Comparison of ENCODE assay signal across 21 cellular contexts in the genomic region with DNA sequence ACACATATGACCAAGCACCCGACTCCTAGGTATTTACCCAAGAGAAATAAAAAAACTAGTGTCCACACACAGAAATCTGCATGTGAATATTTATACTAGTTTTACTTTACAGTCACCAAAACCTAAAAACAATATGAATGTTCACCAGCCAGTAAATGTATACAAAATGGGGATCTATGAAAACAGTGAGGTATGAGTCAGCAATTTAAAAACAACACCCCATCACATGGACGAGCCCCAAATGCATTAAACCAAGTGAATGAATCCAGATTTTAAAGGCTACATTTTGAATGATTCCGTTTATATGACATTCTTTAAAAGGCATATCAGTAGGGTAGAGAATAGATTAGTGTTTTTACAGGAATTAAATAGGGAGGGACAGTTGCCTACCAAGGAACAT. TPM values are rescaled to one million over a fixed set of nuclear protein-coding genes. Genes with fewer than 3 reads are reported as not detected.
DNase-seq lines count a peak whose midpoint lies in the region; ATAC-seq, FAIRE-seq and TF ChIP-seq lines count a peak whose summit lies in the region.
"Had no signal": no experiment of that assay in that cellular context is flagged by ENCODE, and none has a peak within 500 bp of the region (broad histone marks: within the 10 kb centered on the region; RNA-seq: fewer than 3 reads in every experiment).

No MANE protein-coding gene starts in this region.

- in situ Hi-C loops in GM12878 (cut with MboI): no loop called here

- CTCF ChIA-PET in HCT116 (lab: Charles Lee) (no interaction called here), GM12878 (lab: Yijun Ruan, JAX) (no interaction called here)

- no peak overlapping the region for H3K9ac ChIP-seq in HCT116 (ENCODE audit: low read length)
- no peak overlapping the region for H3K9ac ChIP-seq in GM12878 (ENCODE audit: control insufficient read depth, insufficient read depth, low read length)

- SMC1A ChIA-PET in GM12878 (lab: Charles Lee; ENCODE audit: uncharacterized antibody, unreplicated experiment): interaction anchor here (0.8 kb wide), 1 partner anchor 95 kb away, joined by 3 read pairs; no protein-coding TSS in a partner anchor

- no peak for DNase-seq in HCT116 (ENCODE audit: low read depth, low spot score)
- no peak for DNase-seq in GM12878 (ENCODE audit: low read depth, low spot score)
- no peak for DNase-seq in esophagus squamous epithelium (lab: John Stamatoyannopoulos, UW)
- no peak for DNase-seq in foreskin fibroblast
- no peak for DNase-seq in activated gamma-delta T cell treated with Interleukin-2 at 50 U/mL for 16 hours
- DNase-seq in NCI-H1417 treated with DMSO at 0.1 percent for 48 hours (lab: John Stamatoyannopoulos, UW): no peak
- DNase-seq: AML-193; Caco-2; CD4-positive, alpha-beta T cell; GOT3; H9; KBM-7 had no signal

- H3K4me2 ChIP-seq in HCT116 (ENCODE audit: low read length) (no peak overlapping the region), GM12878 (ENCODE audit: control insufficient read depth, insufficient read depth) (no peak overlapping the region)

- H4K20me1 ChIP-seq in HCT116 (ENCODE audit: insufficient read depth) (no peaks in the 10 kb centered on the region), GM12878 (ENCODE audit: control insufficient read depth, insufficient read depth) (no peaks in the 10 kb centered on the region)

- H3K27ac ChIP-seq in HCT116 (ENCODE audit: low read depth, low read length) (no peak overlapping the region), GM12878 (ENCODE audit: control insufficient read depth, insufficient read depth) (no peak overlapping the region), esophagus squamous epithelium (peak overlapping the region in 3 of 4 donors; percentile 12 to 81 (median 75))
- H3K27ac ChIP-seq: C4-2B had no signal

- no peaks in the 10 kb centered on the region for H3K27me3 ChIP-seq in HCT116 (ENCODE audit: insufficient read depth, low read length)
- no peaks in the 10 kb centered on the region for H3K27me3 ChIP-seq in GM12878 (replicated peaks in 1 of 2; ENCODE audit: control insufficient read depth in 2 of 2, insufficient read depth in 2 of 2, low read length in 1 of 2)
- H3K27me3 ChIP-seq in esophagus squamous epithelium: no peaks in the 10 kb centered on the region

- peaks cover 0 to 6% of the 10 kb centered on the region in 2 experiments; a peak in 1 of 4 replicates for H3K4me1 ChIP-seq in HCT116 (ENCODE audit: control insufficient read depth in 1 of 2, insufficient read depth in 2 of 2, low read length in 2 of 2)
- H3K4me1 ChIP-seq in GM12878 (ENCODE audit: control insufficient read depth, insufficient read depth, low read length): peaks cover 16% of the 10 kb centered on the region
- peaks cover 4 to 43% (median 10%) of the 10 kb centered on the region in 3 donors for H3K4me1 ChIP-seq in esophagus squamous epithelium
- H3K4me1 ChIP-seq: Caco-2 had no signal

- H3K79me2 ChIP-seq in HCT116 (ENCODE audit: insufficient read depth, low read length): no peaks in the 10 kb centered on the region
- H3K79me2 ChIP-seq in GM12878 (ENCODE audit: control insufficient read depth, insufficient read depth, low read length): no peaks in the 10 kb centered on the region

- no peaks in the 10 kb centered on the region for H3K9me2 ChIP-seq in HCT116 (ENCODE audit: insufficient read depth)

- 27% methylated on average over 3 of the region's 3 CpGs for WGBS in GM12878 (ENCODE audit: insufficient coverage, insufficient replicate concordance, low lambda C conversion rate, missing lambda C conversion rate)
- WGBS in esophagus squamous epithelium, 2 donors: 35 to 41% methylated on average over 3 of the region's 3 CpGs

- no peak overlapping the region for H3K4me3 ChIP-seq in HCT116 (replicated peaks in 1 of 2; ENCODE audit: low read depth in 1 of 2, low read length in 2 of 2)
- no peak overlapping the region for H3K4me3 ChIP-seq in GM12878
- H3K4me3 ChIP-seq in esophagus squamous epithelium: no peak overlapping the region
- no peak overlapping the region for H3K4me3 ChIP-seq in foreskin fibroblast (ENCODE audit: low read depth in 1 of 2, low read length in 2 of 2)

- H3K9me3 ChIP-seq in HCT116 (ENCODE audit: control insufficient read depth in 1 of 2, insufficient read depth in 1 of 2, low read depth in 1 of 2, low read length in 2 of 2) (no peaks in the 10 kb centered on the region), GM12878 (replicated peaks; ENCODE audit: control insufficient read depth, insufficient read depth, low read length) (no peaks in the 10 kb centered on the region), esophagus squamous epithelium (no peaks in the 10 kb centered on the region)
- H3K9me3 ChIP-seq: Caco-2 had no signal

- intact Hi-C loops in HCT116 (cut with micrococcal nuclease): no loop called here
- intact Hi-C loops in GM12878 (cut with micrococcal nuclease; ENCODE audit: unreplicated experiment): no loop called here
- intact Hi-C loops in esophagus squamous epithelium (cut with DNase I): no loop called here

- H3K36me3 ChIP-seq in HCT116 (ENCODE audit: control insufficient read depth in 1 of 2, insufficient read depth in 2 of 2, low read length in 2 of 2) (no peaks in the 10 kb centered on the region), GM12878 (ENCODE audit: control insufficient read depth in 2 of 2, insufficient read depth in 2 of 2, low read length in 1 of 2) (no peaks in the 10 kb centered on the region), esophagus squamous epithelium (no peaks in the 10 kb centered on the region)

- ATAC-seq in HCT116: no peak
- ATAC-seq in GM12878: no peak
- ATAC-seq in HG02759 (IDR thresholded peaks at IDR 0.05; ENCODE audit: unreplicated experiment): no peak

- TF ChIP-seq RAD21 in HCT116 (IDR thresholded peaks at IDR 0.05; ENCODE audit: low read depth) (no peak), GM12878 (IDR thresholded peaks at IDR 0.05; ENCODE audit: insufficient read depth, low read depth, low read length) (no peak)

- peak overlapping the region; percentile 76 for H2AFZ ChIP-seq in HCT116 (ENCODE audit: low read depth, low read length, poor library complexity, severe bottlenecking)
- H2AFZ ChIP-seq in GM12878 (ENCODE audit: control insufficient read depth, low read depth, low read length): 0 out of 2 replicates have a peak overlapping the region, but pooled peaks have one; percentile 4

- no peak for FAIRE-seq in GM12878 (lab: Jason Lieb, UNC)
- FAIRE-seq: A204.1, D721Med, G401.6, GM12892, GM18507 had no signal

- no peak for TF ChIP-seq EP300 in GM12878 (IDR thresholded peaks at IDR 0.05; ENCODE audit: borderline replicate concordance in 1 of 2, control insufficient read depth in 1 of 2, low read depth in 2 of 2, low read length in 2 of 2)

- RAD21 ChIA-PET in HCT116 (lab: Charles Lee; ENCODE audit: low non-redundant PET in 1 of 2, low total read pairs in 2 of 2, uncharacterized antibody in 2 of 2, unreplicated experiment in 2 of 2) (no interaction called here), GM12878 (lab: Charles Lee; ENCODE audit: unreplicated experiment) (interaction anchor here (0.8 kb wide), 1 partner anchor 95 kb away, joined by 3 read pairs; no protein-coding TSS in a partner anchor)

- POLR2A ChIA-PET in HCT116 (lab: Charles Lee): no interaction called here
- POLR2A ChIA-PET in GM12878 (lab: Charles Lee): no interaction called here

- BruUV-seq in HCT116 (replicated peaks; lab: Mats Ljungman, UMichigan) (no TSS peak), GM12878 (replicated peaks; lab: Mats Ljungman, UMichigan) (no TSS peak)

- TF ChIP-seq POLR2A in HCT116 (IDR thresholded peaks at IDR 0.05; ENCODE audit: borderline replicate concordance, extremely low read depth, insufficient read depth, insufficient read length): no peak
- TF ChIP-seq POLR2A in GM12878 (IDR thresholded peaks at IDR 0.05; ENCODE audit: low read depth, low read length): no peak
- TF ChIP-seq POLR2A in esophagus squamous epithelium (IDR thresholded peaks at IDR 0.05): no peak

- TF ChIP-seq CTCF in HCT116 (IDR thresholded peaks at IDR 0.05 in 2 of 3, conservative IDR thresholded peaks at IDR 0.05 in 1 of 3; ENCODE audit: borderline replicate concordance in 1 of 3, insufficient read depth in 1 of 3, low read depth in 2 of 3, low read length in 2 of 3) (no peak), GM12878 (IDR thresholded peaks at IDR 0.05 in 2 of 3, conservative IDR thresholded peaks at IDR 0.05 in 1 of 3; ENCODE audit: control insufficient read depth in 2 of 3, extremely low read depth in 1 of 3, insufficient read depth in 1 of 3, low read depth in 3 of 3, low read length in 3 of 3) (no peak), esophagus squamous epithelium (IDR thresholded peaks at IDR 0.05) (no peak), foreskin fibroblast (IDR thresholded peaks at IDR 0.05; ENCODE audit: low read depth, low read length) (no peak)

RNA-seq across cellular contexts. Expression of a gene that starts 22.1 kb away (rescaled TPM):
- not detected for total RNA-seq in HCT116 (2021; ENCODE audit: unreplicated experiment)
- polyA plus RNA-seq in HCT116 (2012): not detected in 2 replicates
- total RNA-seq in GM12878 (2013; cell fraction: nucleolus; rRNA removed): not detected in 2 replicates
- total RNA-seq in GM12878 (2014; rRNA removed): not detected in 2 replicates
- total RNA-seq in GM12878 (2014; rRNA removed; fragmentation: Illumina TruSeq; extraction: Trizol): not detected in 2 replicates
- not detected in 2 replicates for total RNA-seq in GM12878 (2021)
- not detected for polyA plus RNA-seq in GM12878 (2011; ENCODE audit: low read depth)
- polyA plus RNA-seq in GM12878 (2011; rRNA removed): 0.06 and 0.15 TPM in 2 replicates
- polyA plus RNA-seq in GM12878 (2011; cell fraction: cytosol; rRNA removed): 0.07 and 0.18 TPM in 2 replicates
- polyA plus RNA-seq in GM12878 (2011; cell fraction: nucleus; rRNA removed): 0.18 and 0.21 TPM in 2 replicates
- not detected in 2 replicates for polyA plus RNA-seq in GM12878 (2012)
- not detected in 2 replicates for polyA plus RNA-seq in GM12878 (2014; fragmentation: Illumina TruSeq; extraction: Trizol)
- not detected for polyA plus RNA-seq in GM12878 (2014; fragmentation: Nextera tagmentation; extraction: Ambion mirVana)
- not detected in 2 replicates for polyA plus RNA-seq in GM12878 (2014; rRNA removed)
- polyA plus RNA-seq in GM12878 (2016; fragmentation: Nextera tagmentation; extraction: Ambion mirVana): not detected
- polyA minus RNA-seq in GM12878 (2011; rRNA and poly(A)+ RNA removed): not detected in 2 replicates
- polyA minus RNA-seq in GM12878 (2011; cell fraction: cytosol; rRNA and poly(A)+ RNA removed): not detected in 2 replicates
- not detected in 2 replicates for polyA minus RNA-seq in GM12878 (2011; cell fraction: nucleus; rRNA and poly(A)+ RNA removed)
- 1 to 10 TPM in 1 of 4 donors, under 1 TPM in 2, not detected in 1; 0.13 to 3.8 (median 0.32) TPM for total RNA-seq in esophagus squamous epithelium
- total RNA-seq: Caco-2, H9, HT-29 had no signal
- polyA plus RNA-seq: BJ had no signal

RNA-seq across cellular contexts. Expression of a gene that starts 39.5 kb away (rescaled TPM):
- total RNA-seq in HCT116 (2021; ENCODE audit: unreplicated experiment) (not detected), GM12878 (2014; rRNA removed) (not detected in 2 replicates), GM12878 (2014; rRNA removed; fragmentation: Illumina TruSeq; extraction: Trizol) (not detected in 2 replicates), GM12878 (2021) (not detected in 2 replicates), esophagus squamous epithelium (1 to 10 TPM in 3 of 4 donors, under 1 TPM in 1; 0.49 to 4.4 (median 2.4) TPM)
- polyA plus RNA-seq in HCT116 (2012): not detected in 2 replicates
- total RNA-seq in GM12878 (2013; cell fraction: nucleolus; rRNA removed): not detected in 2 replicates
- not detected for polyA plus RNA-seq in GM12878 (2011; ENCODE audit: low read depth)
- polyA plus RNA-seq in GM12878 (2011; rRNA removed) (0.10 TPM in 2 replicates), GM12878 (2014; fragmentation: Illumina TruSeq; extraction: Trizol) (not detected in 2 replicates), GM12878 (2014; fragmentation: Nextera tagmentation; extraction: Ambion mirVana) (not detected), GM12878 (2014; rRNA removed) (not detected in 2 replicates), GM12878 (2016; fragmentation: Nextera tagmentation; extraction: Ambion mirVana) (not detected)
- 0.03 and 0.05 TPM in 2 replicates for polyA plus RNA-seq in GM12878 (2011; cell fraction: cytosol; rRNA removed)
- 0.07 and 0.30 TPM in 2 replicates for polyA plus RNA-seq in GM12878 (2011; cell fraction: nucleus; rRNA removed)
- polyA plus RNA-seq in GM12878 (2012): not detected in 2 replicates
- polyA minus RNA-seq in GM12878 (2011; rRNA and poly(A)+ RNA removed): 0.21 TPM in 1 of 2 replicates, not detected in the other
- not detected in 2 replicates for polyA minus RNA-seq in GM12878 (2011; cell fraction: cytosol; rRNA and poly(A)+ RNA removed)
- polyA minus RNA-seq in GM12878 (2011; cell fraction: nucleus; rRNA and poly(A)+ RNA removed): not detected in 2 replicates
- total RNA-seq: Caco-2, H9, HT-29 had no signal
- polyA plus RNA-seq: BJ had no signal

RNA-seq across cellular contexts. Expression of a gene that starts 56.0 kb away (rescaled TPM):
- total RNA-seq in HCT116 (2021; ENCODE audit: unreplicated experiment): 14.0 TPM
- 7.3 and 7.9 TPM in 2 replicates for polyA plus RNA-seq in HCT116 (2012)
- 7.2 and 9.4 TPM in 2 replicates for total RNA-seq in GM12878 (2013; cell fraction: nucleolus; rRNA removed)
- 6.2 and 8.9 TPM in 2 replicates for total RNA-seq in GM12878 (2014; rRNA removed)
- total RNA-seq in GM12878 (2014; rRNA removed; fragmentation: Illumina TruSeq; extraction: Trizol): 0.51 and 0.54 TPM in 2 replicates
- 9.9 and 10.5 TPM in 2 replicates for total RNA-seq in GM12878 (2021)
- 0.58 TPM for polyA plus RNA-seq in GM12878 (2011; ENCODE audit: low read depth)
- polyA plus RNA-seq in GM12878 (2011; rRNA removed): 1.4 and 3.0 TPM in 2 replicates
- 4.7 and 7.6 TPM in 2 replicates for polyA plus RNA-seq in GM12878 (2011; cell fraction: cytosol; rRNA removed)
- polyA plus RNA-seq in GM12878 (2011; cell fraction: nucleus; rRNA removed): 25.5 and 26.3 TPM in 2 replicates
- polyA plus RNA-seq in GM12878 (2012): 2.8 and 4.3 TPM in 2 replicates
- polyA plus RNA-seq in GM12878 (2014; fragmentation: Illumina TruSeq; extraction: Trizol): 0.59 and 0.71 TPM in 2 replicates
- polyA plus RNA-seq in GM12878 (2014; fragmentation: Nextera tagmentation; extraction: Ambion mirVana): under 1 TPM in 1 of 2 experiments, not detected in 1; 0.02 TPM
- 5.8 and 8.1 TPM in 2 replicates for polyA plus RNA-seq in GM12878 (2014; rRNA removed)
- 1 to 10 TPM in 1 of 2 experiments, under 1 TPM in 1; 0.28 to 3.6 TPM for polyA plus RNA-seq in GM12878 (2016; fragmentation: Nextera tagmentation; extraction: Ambion mirVana)
- 1.3 and 2.1 TPM in 2 replicates for polyA minus RNA-seq in GM12878 (2011; rRNA and poly(A)+ RNA removed)
- polyA minus RNA-seq in GM12878 (2011; cell fraction: cytosol; rRNA and poly(A)+ RNA removed): 2.4 and 2.9 TPM in 2 replicates
- 3.6 and 5.5 TPM in 2 replicates for polyA minus RNA-seq in GM12878 (2011; cell fraction: nucleus; rRNA and poly(A)+ RNA removed)
- total RNA-seq in esophagus squamous epithelium: 10 to 100 TPM; 10.8 to 18.6 (median 13.5) TPM

Comparison
In these comparisons a context has a peak if more than half of its experiments do, and no peak if none do; other contexts are left out.
1. H3K27ac ChIP-seq: peak in esophagus squamous epithelium (3 of 4); none in HCT116 (single experiment) and GM12878 (single experiment).